Comparison of ENCODE assay signal across 29 cellular contexts in the genomic region with DNA sequence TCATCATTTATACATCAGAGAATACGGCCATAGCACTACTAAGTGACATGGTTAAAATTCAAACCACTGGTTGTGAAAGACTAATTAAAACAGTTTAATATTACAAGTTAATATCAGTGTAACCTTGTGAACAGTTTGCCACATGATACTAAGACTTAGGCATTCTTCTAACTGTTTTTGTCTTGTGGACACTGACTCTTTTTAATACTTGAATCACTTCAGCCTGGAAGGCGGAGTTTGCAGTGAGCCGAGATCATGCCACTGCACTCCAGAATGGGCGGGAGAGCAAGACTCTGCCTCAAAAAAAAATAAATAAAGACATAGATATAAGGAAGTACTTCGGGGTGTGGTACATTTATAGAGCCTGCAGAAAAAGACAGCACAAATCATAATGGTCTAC.
"Had no signal": no experiment of that assay in that cellular context is flagged by ENCODE, and none has a peak within 500 bp of the region (broad histone marks: within the 10 kb centered on the region; RNA-seq: fewer than 3 reads in every experiment).

No MANE protein-coding gene starts in this region.

- ATAC-seq: activated CD4-positive, alpha-beta T cell treated with anti-CD3 and anti-CD28 coated beads for 36 hours; activated CD8-positive, alpha-beta T cell treated with anti-CD3 and anti-CD28 coated beads, Interleukin-2, amount 10 ng/mL, durations not matched to agents 7 days and 5 days; activated naive CD4-positive, alpha-beta T cell treated with anti-CD3 and anti-CD28 coated beads, Interleukin-2, amount 50 U/mL, for 72 hours; activated T-cell treated with anti-CD3 and anti-CD28 coated beads, Interleukin-2, amount 50 U/mL, for 72 hours; gastroesophageal sphincter; left colon; naive thymus-derived CD4-positive, alpha-beta T cell; psoas muscle; stimulated activated naive B cell treated with anti-CD40 and anti-IgM and Interleukin-4, amounts not matched to agents 10 μg/mL and 1 μg/mL and 100 μg/mL, for 72 hours had no signal

- DNase-seq: activated B cell treated with CpG ODN at 0.5 μM for 24 hours; activated CD4-positive, alpha-beta T cell treated with anti-CD3 and anti-CD28 coated beads for 36 hours; activated CD8-positive, alpha-beta T cell treated with anti-CD3 and anti-CD28 coated beads, Interleukin-2, amount 10 ng/mL, durations not matched to agents 7 days and 5 days; activated naive CD4-positive, alpha-beta T cell; activated T-cell treated with anti-CD3 and anti-CD28 coated beads for 4 hours; activated T-cell treated with anti-CD3 and anti-CD28 coated beads, Interleukin-2, amount 50 U/mL, for 72 hours; central memory CD4-positive, alpha-beta T cell; dermis blood vessel endothelial cell; effector CD4-positive, alpha-beta T cell; erythroblast; islet precursor cell; left colon; mammary epithelial cell; naive thymus-derived CD4-positive, alpha-beta T cell; nucleus accumbens; pancreas; psoas muscle; stimulated activated CD4-positive, alpha-beta T cell treated with anti-CD3 and anti-CD28 coated beads, Interleukin-15, amount 100 ng/mL, for 24 hours; stimulated activated CD4-positive, alpha-beta T cell treated with anti-CD3 and anti-CD28 coated beads, Interleukin-2, amount 100 ng/mL, for 24 hours; stimulated activated naive B cell treated with anti-CD40 and anti-IgM and Interleukin-4, amounts not matched to agents 10 μg/mL and 1 μg/mL and 100 μg/mL, for 72 hours; stomach; thyroid gland; upper lobe of left lung had no signal

- H3K27ac ChIP-seq: breast epithelium, gastroesophageal sphincter, hepatocyte, pancreas, psoas muscle, right atrium auricular region, stomach, thyroid gland, upper lobe of left lung, vagina had no signal
